12 cellular contexts compared by ENCODE assay signal in genomic region chrX:13692771-13693231, GRCh38. TPM values are rescaled to one million over a fixed set of nuclear protein-coding genes. Genes with fewer than 3 reads are reported as not detected.
DNase-seq lines count a peak whose midpoint lies in the region; ATAC-seq and TF ChIP-seq lines count a peak whose summit lies in the region.
"Had no signal": no experiment of that assay in that cellular context is flagged by ENCODE, and none has a peak within 500 bp of the region (broad histone marks: within the 10 kb centered on the region; RNA-seq: fewer than 3 reads in every experiment).

No MANE protein-coding gene starts in this region.

- intact Hi-C loops in activated CD4-positive, alpha-beta memory T cell treated with anti-CD3 and anti-CD28 coated beads for 36 hours (cut with micrococcal nuclease): no loop called here

- H3K27me3 ChIP-seq in esophagus (ENCODE audit: control insufficient read depth in 1 of 2, insufficient read depth in 2 of 2, low read length in 2 of 2): peaks cover 0 to 6% of the 10 kb centered on the region in 2 donors
- no peaks in the 10 kb centered on the region for H3K27me3 ChIP-seq in effector memory CD4-positive, alpha-beta T cell (replicated peaks; ENCODE audit: control insufficient read depth, insufficient read depth, low read length, poor library complexity, severe bottlenecking)

- no peaks in the 10 kb centered on the region for H3K9me3 Mint-ChIP-seq in activated CD4-positive, alpha-beta memory T cell treated with anti-CD3 and anti-CD28 coated beads for 36 hours
- no peaks in the 10 kb centered on the region for H3K9me3 Mint-ChIP-seq in activated CD4-positive, alpha-beta memory T cell treated with anti-CD3 and anti-CD28 coated beads, Interleukin-2, amount 10 ng/mL, durations not matched to agents 7 days and 5 days
- H3K9me3 Mint-ChIP-seq in stimulated activated memory B cell treated with anti-CD40 and anti-IgM and Interleukin-4, amounts not matched to agents 10 μg/mL and 1 μg/mL and 100 μg/mL, for 72 hours: no peaks in the 10 kb centered on the region

- TF ChIP-seq CTCF in foreskin fibroblast (IDR thresholded peaks at IDR 0.05; ENCODE audit: low read depth, low read length): no peak

- 62 to 68% methylated on average over 5 of the region's 5 CpGs for WGBS in esophagus, 2 donors

- no peaks in the 10 kb centered on the region for H3K36me3 ChIP-seq in esophagus (ENCODE audit: control insufficient read depth in 2 of 2, insufficient read depth in 2 of 2, low read length in 1 of 2)
- no peaks in the 10 kb centered on the region for H3K36me3 ChIP-seq in effector memory CD4-positive, alpha-beta T cell (ENCODE audit: control insufficient read depth, insufficient read depth, low read length)

- no peaks in the 10 kb centered on the region for H3K4me1 ChIP-seq in esophagus (ENCODE audit: control insufficient read depth in 2 of 2, insufficient read depth in 2 of 2, low read length in 1 of 2)
- H3K4me1 ChIP-seq in effector memory CD4-positive, alpha-beta T cell (ENCODE audit: control insufficient read depth, insufficient read depth, low read length, poor library complexity, severe bottlenecking): peaks cover 5% of the 10 kb centered on the region

- peaks cover 60% of the 10 kb centered on the region for H3K4me1 Mint-ChIP-seq in activated CD4-positive, alpha-beta memory T cell treated with anti-CD3 and anti-CD28 coated beads for 36 hours (ENCODE audit: low read depth)
- H3K4me1 Mint-ChIP-seq in activated CD4-positive, alpha-beta memory T cell treated with anti-CD3 and anti-CD28 coated beads, Interleukin-2, amount 10 ng/mL, durations not matched to agents 7 days and 5 days: peaks cover 62% of the 10 kb centered on the region
- peaks cover 66% of the 10 kb centered on the region for H3K4me1 Mint-ChIP-seq in stimulated activated memory B cell treated with anti-CD40 and anti-IgM and Interleukin-4, amounts not matched to agents 10 μg/mL and 1 μg/mL and 100 μg/mL, for 72 hours

- CTCF ChIA-PET in activated CD4-positive, alpha-beta memory T cell treated with anti-CD3 and anti-CD28 coated beads for 36 hours (lab: Charles Lee): interaction anchor here (1.7 kb wide), 1 partner anchor 34 kb away, joined by 3 read pairs; no protein-coding TSS in a partner anchor
- CTCF ChIA-PET in activated CD4-positive, alpha-beta memory T cell treated with anti-CD3 and anti-CD28 coated beads, Interleukin-2, amount 10 ng/mL, durations not matched to agents 7 days and 5 days (lab: Charles Lee): interaction anchor here (1.2 kb wide), 1 partner anchor 41 kb away, joined by 3 read pairs; the partner anchor contains the start of genes OFD1 and TRAPPC2

- ATAC-seq in stimulated activated memory B cell treated with anti-CD40 and anti-IgM and Interleukin-4, amounts not matched to agents 10 μg/mL and 1 μg/mL and 100 μg/mL, for 72 hours: no peak
- ATAC-seq: sciatic nerve had no signal

- H3K9me3 ChIP-seq in esophagus (ENCODE audit: control insufficient read depth in 2 of 2, insufficient read depth in 1 of 2, low read depth in 1 of 2, low read length in 1 of 2): no peaks in the 10 kb centered on the region
- H3K9me3 ChIP-seq in effector memory CD4-positive, alpha-beta T cell (ENCODE audit: control insufficient read depth, low read length): no peaks in the 10 kb centered on the region

- H3K36me3 Mint-ChIP-seq in activated CD4-positive, alpha-beta memory T cell treated with anti-CD3 and anti-CD28 coated beads for 36 hours: peaks cover 9% of the 10 kb centered on the region
- peaks cover 16% of the 10 kb centered on the region for H3K36me3 Mint-ChIP-seq in activated CD4-positive, alpha-beta memory T cell treated with anti-CD3 and anti-CD28 coated beads, Interleukin-2, amount 10 ng/mL, durations not matched to agents 7 days and 5 days (ENCODE audit: low read depth)
- peaks cover 6% of the 10 kb centered on the region for H3K36me3 Mint-ChIP-seq in stimulated activated memory B cell treated with anti-CD40 and anti-IgM and Interleukin-4, amounts not matched to agents 10 μg/mL and 1 μg/mL and 100 μg/mL, for 72 hours

- H3K4me3 Mint-ChIP-seq in activated CD4-positive, alpha-beta memory T cell treated with anti-CD3 and anti-CD28 coated beads for 36 hours: peak overlapping the region; percentile 20
- H3K4me3 Mint-ChIP-seq in activated CD4-positive, alpha-beta memory T cell treated with anti-CD3 and anti-CD28 coated beads, Interleukin-2, amount 10 ng/mL, durations not matched to agents 7 days and 5 days: no peak overlapping the region
- H3K4me3 Mint-ChIP-seq in stimulated activated memory B cell treated with anti-CD40 and anti-IgM and Interleukin-4, amounts not matched to agents 10 μg/mL and 1 μg/mL and 100 μg/mL, for 72 hours: peak overlapping the region; percentile 38

- H3K27ac Mint-ChIP-seq in activated CD4-positive, alpha-beta memory T cell treated with anti-CD3 and anti-CD28 coated beads for 36 hours: peak overlapping the region; percentile 44
- H3K27ac Mint-ChIP-seq in activated CD4-positive, alpha-beta memory T cell treated with anti-CD3 and anti-CD28 coated beads, Interleukin-2, amount 10 ng/mL, durations not matched to agents 7 days and 5 days: no peak overlapping the region
- peak overlapping the region; percentile 18 for H3K27ac Mint-ChIP-seq in stimulated activated memory B cell treated with anti-CD40 and anti-IgM and Interleukin-4, amounts not matched to agents 10 μg/mL and 1 μg/mL and 100 μg/mL, for 72 hours

- no peaks in the 10 kb centered on the region for H3K27me3 Mint-ChIP-seq in activated CD4-positive, alpha-beta memory T cell treated with anti-CD3 and anti-CD28 coated beads for 36 hours
- no peaks in the 10 kb centered on the region for H3K27me3 Mint-ChIP-seq in activated CD4-positive, alpha-beta memory T cell treated with anti-CD3 and anti-CD28 coated beads, Interleukin-2, amount 10 ng/mL, durations not matched to agents 7 days and 5 days
- H3K27me3 Mint-ChIP-seq in stimulated activated memory B cell treated with anti-CD40 and anti-IgM and Interleukin-4, amounts not matched to agents 10 μg/mL and 1 μg/mL and 100 μg/mL, for 72 hours: no peaks in the 10 kb centered on the region

- H3K4me3 ChIP-seq in esophagus (ENCODE audit: low read depth in 1 of 2, low read length in 2 of 2): no peak overlapping the region
- H3K4me3 ChIP-seq in effector memory CD4-positive, alpha-beta T cell (ENCODE audit: insufficient read depth, low read depth, low read length, poor library complexity, severe bottlenecking): no peak overlapping the region
- H3K4me3 ChIP-seq in foreskin fibroblast (ENCODE audit: low read depth in 1 of 2, low read length in 2 of 2): no peak overlapping the region

- DNase-seq in activated CD4-positive, alpha-beta memory T cell treated with anti-CD3 and anti-CD28 coated beads for 36 hours: no peak
- no peak for DNase-seq in activated CD4-positive, alpha-beta memory T cell treated with anti-CD3 and anti-CD28 coated beads, Interleukin-2, amount 10 ng/mL, durations not matched to agents 7 days and 5 days
- DNase-seq in OCI-M1 (lab: John Stamatoyannopoulos, UW) (peak; percentile 34), foreskin fibroblast (no peak)
- no peak for DNase-seq in central memory CD4-positive, alpha-beta T cell
- no peak for DNase-seq in effector memory CD4-positive, alpha-beta T cell
- DNase-seq: activated effector memory CD4-positive, alpha-beta T cell treated with Interleukin-2 at 50 U/mL for 16 hours; left cardiac atrium; NCI-H526 had no signal

- peak overlapping the region; percentile 38 to 67 for H3K27ac ChIP-seq in esophagus (ENCODE audit: low read depth in 2 of 2, low read length in 1 of 2)
- H3K27ac ChIP-seq in effector memory CD4-positive, alpha-beta T cell (ENCODE audit: insufficient read depth, low read length, poor library complexity, severe bottlenecking): no peak overlapping the region

- POLR2A ChIA-PET in activated CD4-positive, alpha-beta memory T cell treated with anti-CD3 and anti-CD28 coated beads for 36 hours (lab: Charles Lee): no interaction called here
- POLR2A ChIA-PET in activated CD4-positive, alpha-beta memory T cell treated with anti-CD3 and anti-CD28 coated beads, Interleukin-2, amount 10 ng/mL, durations not matched to agents 7 days and 5 days (lab: Charles Lee): interaction anchor here (1.2 to 3.0 kb wide), 2 partner anchors 23 to 42 kb away, joined by 3 to 14 read pairs; partner anchors contain the start of genes OFD1 and TRAPPC2

RNA-seq across cellular contexts. Expression of gene RAB9A, which starts 3.9 kb away (rescaled TPM):
- 10 to 100 TPM; 28.2 to 32.1 TPM for total RNA-seq in activated CD4-positive, alpha-beta memory T cell treated with anti-CD3 and anti-CD28 coated beads for 36 hours
- 10 to 100 TPM; 16.8 to 17.5 TPM for total RNA-seq in activated CD4-positive, alpha-beta memory T cell treated with anti-CD3 and anti-CD28 coated beads, Interleukin-2, amount 10 ng/mL, durations not matched to agents 7 days and 5 days
- polyA plus RNA-seq in esophagus: 10 to 100 TPM; 23.8 to 24.7 TPM

RNA-seq across cellular contexts. Expression of gene TCEANC, which starts 39.9 kb away (rescaled TPM):
- total RNA-seq in activated CD4-positive, alpha-beta memory T cell treated with anti-CD3 and anti-CD28 coated beads for 36 hours: 1 to 10 TPM; 1.9 TPM
- 1 to 10 TPM; 4.3 to 4.6 TPM for total RNA-seq in activated CD4-positive, alpha-beta memory T cell treated with anti-CD3 and anti-CD28 coated beads, Interleukin-2, amount 10 ng/mL, durations not matched to agents 7 days and 5 days
- 1 to 10 TPM in 1 of 2 donors, under 1 TPM in 1; 0.85 to 1.2 TPM for polyA plus RNA-seq in esophagus

RNA-seq across cellular contexts. Expression of gene TRAPPC2, which starts 41.6 kb away (rescaled TPM):
- 10 to 100 TPM; 14.1 to 16.1 TPM for total RNA-seq in activated CD4-positive, alpha-beta memory T cell treated with anti-CD3 and anti-CD28 coated beads for 36 hours
- 10 to 100 TPM; 21.0 to 22.6 TPM for total RNA-seq in activated CD4-positive, alpha-beta memory T cell treated with anti-CD3 and anti-CD28 coated beads, Interleukin-2, amount 10 ng/mL, durations not matched to agents 7 days and 5 days
- polyA plus RNA-seq in esophagus: 1 to 10 TPM; 6.1 to 6.6 TPM

RNA-seq across cellular contexts. Expression of gene OFD1, which starts 41.7 kb away (rescaled TPM):
- total RNA-seq in activated CD4-positive, alpha-beta memory T cell treated with anti-CD3 and anti-CD28 coated beads for 36 hours: 10 to 100 TPM; 24.5 to 30.9 TPM
- total RNA-seq in activated CD4-positive, alpha-beta memory T cell treated with anti-CD3 and anti-CD28 coated beads, Interleukin-2, amount 10 ng/mL, durations not matched to agents 7 days and 5 days: 10 to 100 TPM; 41.3 to 47.3 TPM
- polyA plus RNA-seq in esophagus: 10 to 100 TPM; 19.5 to 47.6 TPM
